ENCODE assay signal across 8 cellular contexts in the genomic region with DNA sequence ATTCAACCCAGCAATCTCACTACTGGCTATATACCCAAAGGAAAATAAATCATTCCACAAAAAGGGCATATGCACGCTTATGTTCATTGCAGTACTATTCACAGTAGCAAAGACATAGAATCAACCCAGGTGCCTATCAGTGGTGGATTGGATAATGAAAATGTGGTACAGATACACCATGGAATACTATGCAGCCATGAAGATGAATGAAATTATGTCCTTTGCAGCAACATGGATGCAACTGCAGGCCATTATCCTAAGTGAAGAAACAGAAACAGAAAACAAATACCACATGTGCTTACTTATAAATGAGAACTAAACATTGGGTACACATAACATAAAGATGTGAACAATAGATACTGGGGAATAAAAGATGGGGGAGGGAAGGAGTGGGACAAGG.
"Had no signal": no experiment of that assay in that cellular context is flagged by ENCODE, and none has a peak within 500 bp of the region (broad histone marks: within the 10 kb centered on the region; RNA-seq: fewer than 3 reads in every experiment).

No MANE protein-coding gene starts in this region.

- DNase-seq: GDM1, GF-D8 had no signal

- H3K4me3 ChIP-seq: GM12878 had no signal

- FAIRE-seq: G401.6, GM12878, GM12891, GM12892, GM18507, GM19239 had no signal

- ATAC-seq: GM12878 had no signal
